8 cellular contexts compared by ENCODE assay signal in genomic region chr1:241518447-241519307, GRCh38.
DNase-seq lines count a peak whose midpoint lies in the region; ATAC-seq lines count a peak whose summit lies in the region.

No MANE protein-coding gene starts in this region.

- no peaks in the 10 kb centered on the region for H3K27me3 ChIP-seq in iPS DF 6.9 (ENCODE audit: control insufficient read depth, insufficient read depth, low read length)

- ATAC-seq in HG02642 (IDR thresholded peaks at IDR 0.05; ENCODE audit: poor library complexity, unreplicated experiment): peak; percentile 35

- H3K36me3 ChIP-seq in iPS DF 6.9 (ENCODE audit: control insufficient read depth, insufficient read depth, low read length): no peaks in the 10 kb centered on the region

- H3K27ac ChIP-seq in angular gyrus (ENCODE audit: low read depth, low read length): peak overlapping the region; percentile 68
- no peak overlapping the region for H3K27ac ChIP-seq in iPS DF 6.9 (ENCODE audit: low read length)

- DNase-seq in NCI-H1092 treated with DMSO at 0.1 percent for 48 hours (lab: John Stamatoyannopoulos, UW): peak; percentile 36
- no peak for DNase-seq in NCI-H1092 (lab: John Stamatoyannopoulos, UW)
- DNase-seq in NCI-H69 (lab: John Stamatoyannopoulos, UW): peak; percentile 64
- no peak for DNase-seq in iPS DF 6.9 (ENCODE audit: low read depth, low spot score)
- DNase-seq in skeletal muscle cell (ENCODE audit: low read depth): no peak
- DNase-seq in NCI-H2029 treated with DMSO at 0.1 percent for 48 hours (lab: John Stamatoyannopoulos, UW): no peak

- H3K9me3 ChIP-seq in iPS DF 6.9 (ENCODE audit: control insufficient read depth, insufficient read depth, low read length): no peaks in the 10 kb centered on the region

- WGBS in iPS DF 6.9 (ENCODE audit: insufficient coverage, insufficient read length): no CpG with 5 or more reads among the region's 29 CpGs

- H3K4me1 ChIP-seq in iPS DF 6.9 (ENCODE audit: control insufficient read depth, insufficient read depth, low read length): no peaks in the 10 kb centered on the region

- H3K4me3 ChIP-seq in iPS DF 6.9 (ENCODE audit: low read length) (peak overlapping the region; percentile 62), skeletal muscle cell (ENCODE audit: low read depth, low read length) (peak overlapping the region; percentile 81)

Comparison
In these comparisons a context has a peak if more than half of its experiments do, and no peak if none do; other contexts are left out.
1. DNase-seq: peak in NCI-H1092 treated with DMSO at 0.1 percent for 48 hours (single experiment) and NCI-H69 (single experiment); none in NCI-H1092 (single experiment), iPS DF 6.9 (single experiment), skeletal muscle cell (single experiment) and NCI-H2029 treated with DMSO at 0.1 percent for 48 hours (single experiment).